In genomic region chr2:155215037-155215707, GRCh38 we compare ENCODE assay signal across 24 cellular contexts.
"Had no signal": no experiment of that assay in that cellular context is flagged by ENCODE, and none has a peak within 500 bp of the region (broad histone marks: within the 10 kb centered on the region; RNA-seq: fewer than 3 reads in every experiment).

No MANE protein-coding gene starts in this region.

- H3K27me3 ChIP-seq: pancreas, right atrium auricular region, testis, transverse colon had no signal

- DNase-seq: activated CD4-positive, alpha-beta T cell treated with anti-CD3 and anti-CD28 coated beads for 4 hours; activated CD4-positive, alpha-beta T cell treated with anti-CD3 and anti-CD28 coated beads, Interleukin-2, amount 50 U/mL, for 4 hours; activated CD8-positive, alpha-beta memory T cell treated with anti-CD3 and anti-CD28 coated beads for 24 hours; activated effector memory CD4-positive, alpha-beta T cell treated with Interleukin-2 at 50 U/mL for 16 hours; activated naive CD4-positive, alpha-beta T cell treated with Interleukin-2 at 50 U/mL for 16 hours; anterior cingulate cortex; effector CD4-positive, alpha-beta T cell; left ventricle myocardium superior; mammary epithelial cell; naive thymus-derived CD4-positive, alpha-beta T cell; pancreas; psoas muscle; stimulated activated CD4-positive, alpha-beta T cell treated with anti-CD3 and anti-CD28 coated beads, Interleukin-2, amount 100 ng/mL, for 48 hours; stimulated activated naive CD4-positive, alpha-beta T cell treated with Interleukin-2 at 50 U/mL for 16 hours; T-helper 9 cell; testis; transverse colon had no signal

- H3K9me3 ChIP-seq: pancreas, psoas muscle, right atrium auricular region, testis, transverse colon had no signal

- H3K4me3 Mint-ChIP-seq: activated naive CD8-positive, alpha-beta T cell; central memory CD8-positive, alpha-beta T cell; dendritic cell treated with granulocyte-macrophage colony-stimulating factor and Interleukin-4, amounts not matched to agents 40 ng/mL and 50 ng/mL, for 4 days; mesothelial cell of epicardium; naive thymus-derived CD4-positive, alpha-beta T cell had no signal

- H3K4me3 ChIP-seq: pancreas, psoas muscle, right atrium auricular region, testis, transverse colon had no signal

- H3K36me3 ChIP-seq: pancreas, right atrium auricular region, transverse colon had no signal

- H3K27me3 Mint-ChIP-seq: activated naive CD8-positive, alpha-beta T cell; central memory CD8-positive, alpha-beta T cell; dendritic cell treated with granulocyte-macrophage colony-stimulating factor and Interleukin-4, amounts not matched to agents 40 ng/mL and 50 ng/mL, for 4 days; naive thymus-derived CD4-positive, alpha-beta T cell had no signal

- H3K36me3 Mint-ChIP-seq: activated naive CD8-positive, alpha-beta T cell; mesothelial cell of epicardium; naive thymus-derived CD4-positive, alpha-beta T cell had no signal

- H3K4me1 Mint-ChIP-seq: central memory CD8-positive, alpha-beta T cell; naive thymus-derived CD4-positive, alpha-beta T cell had no signal

- H3K27ac ChIP-seq: epithelial cell of prostate, pancreas, psoas muscle, right atrium auricular region, testis, transverse colon, VCaP had no signal

- H3K9me3 Mint-ChIP-seq: dendritic cell treated with granulocyte-macrophage colony-stimulating factor and Interleukin-4, amounts not matched to agents 40 ng/mL and 50 ng/mL, for 4 days; mesothelial cell of epicardium had no signal

- H3K4me1 ChIP-seq: psoas muscle, right atrium auricular region, testis, transverse colon had no signal

- H3K27ac Mint-ChIP-seq: activated naive CD8-positive, alpha-beta T cell; dendritic cell treated with granulocyte-macrophage colony-stimulating factor and Interleukin-4, amounts not matched to agents 40 ng/mL and 50 ng/mL, for 4 days; mesothelial cell of epicardium; naive thymus-derived CD4-positive, alpha-beta T cell had no signal

- ATAC-seq: left ventricle myocardium superior; naive thymus-derived CD4-positive, alpha-beta T cell; pancreas; psoas muscle had no signal
